Comparison of ENCODE assay signal across 13 cellular contexts in the genomic region with DNA sequence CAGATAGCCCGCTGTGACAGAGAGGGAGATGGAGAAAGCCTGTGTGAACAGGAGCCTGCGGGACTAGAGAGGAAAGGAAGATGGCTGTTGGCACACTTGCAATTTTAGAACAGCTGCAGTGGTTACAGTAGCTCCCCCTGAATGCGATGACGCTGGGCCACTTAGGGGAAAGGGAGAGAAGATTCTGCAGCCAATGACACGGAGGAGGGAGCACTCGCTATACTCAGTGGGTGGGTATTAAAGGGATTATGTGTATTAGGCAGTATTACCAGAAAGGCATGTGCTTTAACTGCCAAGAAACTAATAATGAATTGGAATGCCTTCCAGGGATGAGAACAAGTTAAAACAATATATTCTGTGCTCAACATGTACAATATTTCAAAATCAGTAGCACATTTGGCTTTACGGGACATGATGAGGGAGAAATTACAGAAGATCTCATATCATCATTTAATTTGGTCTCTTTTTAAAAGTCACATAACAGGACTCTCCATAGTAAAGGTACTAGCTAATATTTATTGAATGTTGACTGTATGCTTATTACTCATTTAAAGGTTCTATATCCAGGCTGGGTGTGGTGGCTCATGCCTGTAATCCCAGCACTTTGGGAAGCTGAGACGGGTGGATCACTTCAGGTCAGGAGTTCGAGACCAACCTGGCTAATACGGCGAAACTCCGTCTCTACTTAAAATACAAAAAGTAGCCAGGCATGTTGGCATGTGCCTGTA. TPM values are rescaled to one million over a fixed set of nuclear protein-coding genes. Genes with fewer than 3 reads are reported as not detected.
A peak's percentile ranks its signal among the peaks of the same experiment; 100 is the strongest.
DNase-seq lines count a peak whose midpoint lies in the region; ATAC-seq, FAIRE-seq and TF ChIP-seq lines count a peak whose summit lies in the region.
"Had no signal": no experiment of that assay in that cellular context is flagged by ENCODE, and none has a peak within 500 bp of the region (broad histone marks: within the 10 kb centered on the region; RNA-seq: fewer than 3 reads in every experiment).

No MANE protein-coding gene starts in this region.

- H4K8ac ChIP-seq in mesenchymal stem cell (ENCODE audit: low read length): no peak overlapping the region

- no peak overlapping the region for H3K18ac ChIP-seq in mesenchymal stem cell (ENCODE audit: low read depth in 1 of 2, low read length in 2 of 2)

- H3K79me1 ChIP-seq in mesenchymal stem cell (replicated peaks; ENCODE audit: low read length, poor library complexity, severe bottlenecking): no peaks in the 10 kb centered on the region

- H2BK120ac ChIP-seq in mesenchymal stem cell (ENCODE audit: low read depth, low read length): no peak overlapping the region

- no peak overlapping the region for H3K14ac ChIP-seq in mesenchymal stem cell (ENCODE audit: low read length in 2 of 2)

- H3K36me3 ChIP-seq in bronchial epithelial cell (ENCODE audit: control insufficient read depth, insufficient read depth, low read length): no peaks in the 10 kb centered on the region
- no peaks in the 10 kb centered on the region for H3K36me3 ChIP-seq in mesenchymal stem cell (ENCODE audit: control insufficient read depth in 1 of 2, insufficient read depth in 2 of 2, low read depth in 1 of 2, low read length in 2 of 2)
- H3K36me3 ChIP-seq in Karpas-422 (ENCODE audit: insufficient read depth, low read length): no peaks in the 10 kb centered on the region
- no peaks in the 10 kb centered on the region for H3K36me3 ChIP-seq in CD4-positive, alpha-beta memory T cell (ENCODE audit: insufficient read depth, low read length)

- H3K27ac Mint-ChIP-seq in CD4-positive, alpha-beta memory T cell: peak overlapping the region in 1 of 7 donors; percentile 38
- H3K27ac Mint-ChIP-seq: stimulated activated naive B cell treated with anti-CD40 and anti-IgM and Interleukin-4, amounts not matched to agents 10 μg/mL and 1 μg/mL and 100 μg/mL, for 72 hours had no signal

- peak overlapping the region; percentile 59 for H3K9ac ChIP-seq in mesenchymal stem cell (ENCODE audit: low read length)
- H3K9ac ChIP-seq in Karpas-422 (ENCODE audit: low read length): no peak overlapping the region
- H3K9ac ChIP-seq: parathyroid adenoma had no signal

- CTCF ChIA-PET in CD4-positive, alpha-beta memory T cell (lab: Charles Lee; ENCODE audit: partially characterized antibody): interaction anchor here (2.6 kb wide), 1 partner anchor 10 kb away, joined by 11 read pairs; no protein-coding TSS in a partner anchor

- H3K9me3 ChIP-seq in mesenchymal stem cell (ENCODE audit: control insufficient read depth, low read length) (no peaks in the 10 kb centered on the region), Karpas-422 (ENCODE audit: low read length) (no peaks in the 10 kb centered on the region)
- no peaks in the 10 kb centered on the region for H3K9me3 ChIP-seq in CD4-positive, alpha-beta memory T cell (ENCODE audit: control insufficient read depth in 1 of 2, low read length in 2 of 2)

- no peak overlapping the region for H3K4me3 ChIP-seq in bronchial epithelial cell (ENCODE audit: low read depth, low read length)
- peak overlapping the region in 1 of 2 experiments; percentile 34 for H3K4me3 ChIP-seq in mesenchymal stem cell (ENCODE audit: insufficient read depth in 1 of 2, low read depth in 1 of 2, low read length in 2 of 2)
- H3K4me3 ChIP-seq in Karpas-422 (ENCODE audit: low read length): no peak overlapping the region
- H3K4me3 ChIP-seq in CD4-positive, alpha-beta memory T cell (ENCODE audit: low read length in 2 of 2): no peak overlapping the region

- H4K91ac ChIP-seq in mesenchymal stem cell (ENCODE audit: low read length): no peak overlapping the region

- no peak overlapping the region for H2BK5ac ChIP-seq in mesenchymal stem cell (ENCODE audit: low read depth, low read length, poor library complexity, severe bottlenecking)

- H3K4me1 ChIP-seq in mesenchymal stem cell (ENCODE audit: control insufficient read depth, insufficient read depth, low read depth, low read length) (peaks cover 6% of the 10 kb centered on the region), Karpas-422 (ENCODE audit: low read length) (peaks cover 5% of the 10 kb centered on the region)
- H3K4me1 ChIP-seq in CD4-positive, alpha-beta memory T cell (ENCODE audit: insufficient read depth, low read length): peaks cover 20% of the 10 kb centered on the region
- H3K4me1 ChIP-seq: parathyroid adenoma had no signal

- peak; percentile 83 for DNase-seq in AG20443 (ENCODE audit: low spot score)
- DNase-seq in NCI-H1436 (lab: John Stamatoyannopoulos, UW): peak; percentile 85
- DNase-seq in bronchial epithelial cell (ENCODE audit: low read depth): peak; percentile 95
- DNase-seq in mesenchymal stem cell: peak; percentile 70
- no peak for DNase-seq in Karpas-422
- DNase-seq in CD4-positive, alpha-beta memory T cell: no peak
- DNase-seq in dermis blood vessel endothelial cell: no peak
- DNase-seq: activated T-cell treated with anti-CD3 and anti-CD28 coated beads for 4 hours; stimulated activated naive B cell treated with anti-CD40 and anti-IgM and Interleukin-4, amounts not matched to agents 10 μg/mL and 1 μg/mL and 100 μg/mL, for 72 hours had no signal

- H3K23ac ChIP-seq in mesenchymal stem cell (ENCODE audit: low read length in 2 of 2): no peak overlapping the region

- no peaks in the 10 kb centered on the region for H3K36me3 Mint-ChIP-seq in CD4-positive, alpha-beta memory T cell
- H3K36me3 Mint-ChIP-seq: stimulated activated naive B cell treated with anti-CD40 and anti-IgM and Interleukin-4, amounts not matched to agents 10 μg/mL and 1 μg/mL and 100 μg/mL, for 72 hours had no signal

- H2AFZ ChIP-seq in mesenchymal stem cell (ENCODE audit: low read depth, low read length): no peak overlapping the region
- H2AFZ ChIP-seq in Karpas-422 (ENCODE audit: low read length): no peak overlapping the region
- H2AFZ ChIP-seq: parathyroid adenoma had no signal

- H3K27me3 ChIP-seq in bronchial epithelial cell (ENCODE audit: control insufficient read depth, insufficient read depth, low read length): no peaks in the 10 kb centered on the region
- peaks cover 10 to 19% of the 10 kb centered on the region in 2 experiments for H3K27me3 ChIP-seq in mesenchymal stem cell (ENCODE audit: control insufficient read depth in 1 of 2, insufficient read depth in 1 of 2, low read length in 2 of 2)
- no peaks in the 10 kb centered on the region for H3K27me3 ChIP-seq in Karpas-422 (ENCODE audit: low read length)
- H3K27me3 ChIP-seq in CD4-positive, alpha-beta memory T cell (ENCODE audit: insufficient read depth, low read length): no peaks in the 10 kb centered on the region

- 78% methylated on average over 10 of the region's 12 CpGs for WGBS in mesenchymal stem cell

- H3K79me2 ChIP-seq in Karpas-422 (ENCODE audit: low read length): no peaks in the 10 kb centered on the region
- H3K79me2 ChIP-seq: parathyroid adenoma had no signal

- no peak overlapping the region for H3K4me3 Mint-ChIP-seq in CD4-positive, alpha-beta memory T cell
- H3K4me3 Mint-ChIP-seq: stimulated activated naive B cell treated with anti-CD40 and anti-IgM and Interleukin-4, amounts not matched to agents 10 μg/mL and 1 μg/mL and 100 μg/mL, for 72 hours had no signal

- H2AK5ac ChIP-seq in mesenchymal stem cell (ENCODE audit: low read length, severe bottlenecking): no peak overlapping the region

- intact Hi-C loops in CD4-positive, alpha-beta memory T cell (cut with micrococcal nuclease): loop anchor here (10.0 kb wide), 1 partner anchor 322 kb away; no protein-coding TSS in a partner anchor

- H2BK12ac ChIP-seq in mesenchymal stem cell (ENCODE audit: low read length in 2 of 2): no peak overlapping the region

- H3K4ac ChIP-seq in mesenchymal stem cell (ENCODE audit: low read depth in 1 of 2, low read length in 2 of 2): no peak overlapping the region

- POLR2A ChIA-PET in CD4-positive, alpha-beta memory T cell (lab: Charles Lee; ENCODE audit: partially characterized antibody): interaction anchor here (1.1 kb wide), 1 partner anchor 17 kb away, joined by 4 read pairs; no protein-coding TSS in a partner anchor

- H2BK15ac ChIP-seq in mesenchymal stem cell (ENCODE audit: low read depth, poor library complexity, severe bottlenecking): no peak overlapping the region

- TF ChIP-seq CTCF in bronchial epithelial cell (IDR thresholded peaks at IDR 0.05; ENCODE audit: insufficient read depth, low read length, severe bottlenecking): no peak

- H3K9me3 Mint-ChIP-seq in CD4-positive, alpha-beta memory T cell: no peaks in the 10 kb centered on the region
- H3K9me3 Mint-ChIP-seq: stimulated activated naive B cell treated with anti-CD40 and anti-IgM and Interleukin-4, amounts not matched to agents 10 μg/mL and 1 μg/mL and 100 μg/mL, for 72 hours had no signal

- ATAC-seq in GM18517 (IDR thresholded peaks at IDR 0.05; ENCODE audit: unreplicated experiment): no peak
- ATAC-seq: stimulated activated naive B cell treated with anti-CD40 and anti-IgM and Interleukin-4, amounts not matched to agents 10 μg/mL and 1 μg/mL and 100 μg/mL, for 72 hours had no signal

- H3K4me2 ChIP-seq in mesenchymal stem cell (ENCODE audit: low read length, poor library complexity, severe bottlenecking): no peak overlapping the region
- no peak overlapping the region for H3K4me2 ChIP-seq in Karpas-422 (ENCODE audit: low read depth, low read length, poor library complexity, severe bottlenecking)

- H4K20me1 ChIP-seq in Karpas-422 (ENCODE audit: insufficient read depth, low read depth, low read length): no peaks in the 10 kb centered on the region

- no peaks in the 10 kb centered on the region for H3K27me3 Mint-ChIP-seq in CD4-positive, alpha-beta memory T cell

- H3K9me2 ChIP-seq in Karpas-422 (replicated peaks; ENCODE audit: insufficient read depth, low read length): no peaks in the 10 kb centered on the region

- H3K4me1 Mint-ChIP-seq in CD4-positive, alpha-beta memory T cell: peaks cover 12 to 24% (median 17%) of the 10 kb centered on the region in 4 donors

- FAIRE-seq in bronchial epithelial cell (lab: Jason Lieb, UNC): peak; percentile 47
- FAIRE-seq: frontal cortex had no signal

- H3K27ac ChIP-seq in mesenchymal stem cell (ENCODE audit: low read length, poor library complexity, severe bottlenecking): no peak overlapping the region
- no peak overlapping the region for H3K27ac ChIP-seq in Karpas-422 (ENCODE audit: low read length)
- H3K27ac ChIP-seq in CD4-positive, alpha-beta memory T cell (ENCODE audit: low read depth, low read length): no peak overlapping the region
- H3K27ac ChIP-seq: HL-60, parathyroid adenoma had no signal

RNA-seq across cellular contexts. Expression of a gene that starts 35.9 kb away (rescaled TPM):
- total RNA-seq in bronchial epithelial cell (131 and 143 TPM in 2 replicates), dermis blood vessel endothelial cell (8.2 and 127 TPM in 2 replicates)
- polyA plus RNA-seq in mesenchymal stem cell (2013, experiment 1 of 2): 587 TPM
- 551 TPM for polyA plus RNA-seq in mesenchymal stem cell (2013, experiment 2 of 2)
- 3.8 and 5.5 TPM in 2 replicates for total RNA-seq in Karpas-422 (2014; rRNA removed; shearing (Covaris generic); ENCODE audit: low replicate concordance)
- 1 to 10 TPM; 4.1 to 4.3 TPM for total RNA-seq in CD4-positive, alpha-beta memory T cell
- 100 to 1,000 TPM; 162 to 519 TPM for polyA plus RNA-seq in CD4-positive, alpha-beta memory T cell

Comparison
In these comparisons a context has a peak if more than half of its experiments do, and no peak if none do; other contexts are left out.
1. DNase-seq: peak in AG20443 (single experiment), NCI-H1436 (single experiment), bronchial epithelial cell (single experiment) and mesenchymal stem cell (single experiment); none in Karpas-422 (single experiment), CD4-positive, alpha-beta memory T cell (0 of 5) and dermis blood vessel endothelial cell (single experiment).